In the genomic region with DNA sequence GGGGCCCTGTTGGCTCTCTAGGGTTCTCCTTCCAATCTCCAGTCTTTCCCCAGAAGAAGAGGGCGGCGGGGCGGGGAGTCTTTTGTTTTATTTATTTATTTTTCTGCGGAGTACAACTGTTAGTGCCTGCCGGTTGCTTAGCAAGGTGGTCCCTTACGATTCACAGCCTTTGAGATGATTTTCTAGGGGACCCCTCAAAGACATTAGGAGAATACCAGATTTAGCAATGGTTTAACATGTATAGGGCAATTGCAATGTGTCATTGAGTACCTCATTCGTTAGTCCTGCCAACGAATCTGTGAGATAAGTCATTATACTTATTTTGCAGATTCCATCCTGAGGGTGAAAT, we compare ENCODE assay signal across 8 cellular contexts. TPM values are rescaled to one million over a fixed set of nuclear protein-coding genes. Genes with fewer than 3 reads are reported as not detected.
DNase-seq lines count a peak whose midpoint lies in the region; ATAC-seq and TF ChIP-seq lines count a peak whose summit lies in the region.

No MANE protein-coding gene starts in this region.

- H3K4me3 ChIP-seq in SK-N-MC (peak overlapping the region; percentile 92), fibroblast of villous mesenchyme (ENCODE audit: low read depth, low read length) (peak overlapping the region; percentile 100), skin epidermis (peak overlapping the region; percentile 53 to 97 (median 78))

- DNase-seq in SK-N-MC (ENCODE audit: low read depth, low spot score) (peak; percentile 28), fibroblast of villous mesenchyme (ENCODE audit: low read depth) (no peak), dermis blood vessel endothelial cell (no peak), AG08396 (ENCODE audit: low spot score) (no peak)
- no peak for DNase-seq in central memory CD4-positive, alpha-beta T cell

- peaks cover 30% of the 10 kb centered on the region for H3K36me3 ChIP-seq in SK-N-MC (ENCODE audit: insufficient read depth, low read length)

- H3K9ac ChIP-seq in SK-N-MC (ENCODE audit: insufficient read length) = peak overlapping the region; percentile 97

- H3K9me3 ChIP-seq in SK-N-MC (ENCODE audit: low read depth, low read length) = no peaks in the 10 kb centered on the region

- ATAC-seq in GM21390 (IDR thresholded peaks at IDR 0.05; ENCODE audit: unreplicated experiment) (peak; percentile 3), HG03196 (IDR thresholded peaks at IDR 0.05; ENCODE audit: unreplicated experiment) (no peak)

- TF ChIP-seq CTCF in fibroblast of villous mesenchyme (IDR thresholded peaks at IDR 0.05; ENCODE audit: insufficient read depth, low read depth, low read length) = no peak

- H3K27ac ChIP-seq in SK-N-MC (no peak overlapping the region), skin epidermis (peak overlapping the region in 20 of 21 experiments; percentile 62 to 94 (median 86))

RNA-seq across cellular contexts. Expression of gene MRPL16, which starts 0.3 kb away (rescaled TPM):
- 37.4 and 44.5 TPM in 2 replicates for total RNA-seq in fibroblast of villous mesenchyme
- total RNA-seq in dermis blood vessel endothelial cell = 35.9 and 44.5 TPM in 2 replicates

RNA-seq across cellular contexts. Expression of gene CBLIF, which starts 34.4 kb away (rescaled TPM):
- total RNA-seq in fibroblast of villous mesenchyme (not detected in 2 replicates), dermis blood vessel endothelial cell (not detected in 2 replicates)

RNA-seq across cellular contexts. Expression of gene TCN1, which starts 55.4 kb away (rescaled TPM):
- total RNA-seq in fibroblast of villous mesenchyme (not detected in 2 replicates), dermis blood vessel endothelial cell (0.17 TPM in 1 of 2 replicates, not detected in the other)

RNA-seq across cellular contexts. Expression of gene STX3, which starts 55.7 kb away (rescaled TPM):
- total RNA-seq in fibroblast of villous mesenchyme (33.7 and 38.7 TPM in 2 replicates), dermis blood vessel endothelial cell (77.5 and 143 TPM in 2 replicates)
